In the genomic region with DNA sequence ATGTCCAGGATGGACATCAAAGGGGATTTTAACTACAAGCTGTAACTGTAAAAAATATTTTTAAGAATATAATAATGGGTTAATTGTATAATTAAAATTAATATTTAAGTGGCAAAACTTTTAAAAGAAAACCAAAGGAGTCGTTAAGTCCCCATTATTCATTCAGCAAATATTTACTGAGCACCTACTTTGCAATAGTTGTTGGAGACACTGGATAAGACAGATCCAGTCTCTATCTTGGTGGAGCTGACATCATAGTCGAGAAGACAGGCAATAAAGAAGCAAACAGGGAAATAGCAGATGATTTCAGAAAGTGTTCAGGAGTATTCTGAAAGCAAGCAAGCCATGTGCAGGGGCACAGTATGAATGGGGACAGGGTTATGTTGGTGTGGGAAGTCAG, we compare ENCODE assay signal across 1 cellular context.
TF ChIP-seq lines count a peak whose summit lies in the region.

No MANE protein-coding gene starts in this region.

TF ChIP-seq in HEK293, 187 proteins besides CTCF, POLR2A, EP300 and RAD21:
- TF ChIP-seq HOXA7 (CRISPR knock-in tag; IDR thresholded peaks at IDR 0.05; ENCODE audit: borderline replicate concordance) (no peak), ZNF146 (tag by site-specific recombination; IDR thresholded peaks at IDR 0.05) (no peak), ZNF664 (tag by site-specific recombination; IDR thresholded peaks at IDR 0.05) (peak; percentile 91), ZNF266 (tag by site-specific recombination; IDR thresholded peaks at IDR 0.05; ENCODE audit: low read depth) (no peak)
